19 cellular contexts compared by ENCODE assay signal in the genomic region with DNA sequence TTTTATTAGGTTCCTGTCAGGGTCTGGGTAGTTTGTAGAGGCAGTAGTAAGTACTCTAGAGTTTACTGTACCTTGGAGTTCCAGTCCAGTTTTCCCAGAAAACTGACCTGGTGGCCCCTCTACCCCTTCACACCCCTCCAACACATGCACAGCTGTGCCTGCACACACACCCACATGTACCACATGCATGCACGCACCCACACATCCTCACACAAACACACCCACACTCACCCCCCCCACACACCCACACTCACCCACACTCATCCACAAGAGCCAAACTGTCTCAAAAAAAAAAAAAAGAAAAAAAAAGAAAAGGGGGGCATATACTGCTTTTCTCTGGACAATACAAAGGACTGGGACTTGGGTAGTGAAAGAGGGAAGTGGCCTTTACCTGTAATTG.
DNase-seq lines count a peak whose midpoint lies in the region; ATAC-seq, FAIRE-seq and TF ChIP-seq lines count a peak whose summit lies in the region.
"Had no signal": no experiment of that assay in that cellular context is flagged by ENCODE, and none has a peak within 500 bp of the region (broad histone marks: within the 10 kb centered on the region; RNA-seq: fewer than 3 reads in every experiment).

No MANE protein-coding gene starts in this region.

- no peak overlapping the region for H2BK15ac ChIP-seq in mesenchymal stem cell (ENCODE audit: low read depth, poor library complexity, severe bottlenecking)

- H3K4ac ChIP-seq in mesenchymal stem cell (ENCODE audit: low read depth in 1 of 2, low read length in 2 of 2): no peak overlapping the region

- H3K36me3 ChIP-seq in SJCRH30 (no peaks in the 10 kb centered on the region), mesenchymal stem cell (ENCODE audit: control insufficient read depth in 1 of 2, insufficient read depth in 2 of 2, low read depth in 1 of 2, low read length in 2 of 2) (no peaks in the 10 kb centered on the region), upper lobe of right lung (no peaks in the 10 kb centered on the region), aorta (ENCODE audit: control insufficient read depth in 1 of 2, insufficient read depth in 2 of 2, low read length in 1 of 2) (no peaks in the 10 kb centered on the region)
- H3K36me3 ChIP-seq: HAP-1, MG63 had no signal

- no peak overlapping the region for H2BK5ac ChIP-seq in mesenchymal stem cell (ENCODE audit: low read depth, low read length, poor library complexity, severe bottlenecking)

- peaks cover 9% of the 10 kb centered on the region for H3K27me3 Mint-ChIP-seq in activated CD8-positive, alpha-beta T cell treated with anti-CD3 and anti-CD28 coated beads for 36 hours

- CTCF ChIA-PET in activated CD8-positive, alpha-beta T cell treated with anti-CD3 and anti-CD28 coated beads for 36 hours (lab: Charles Lee): no interaction called here

- peaks cover 4% of the 10 kb centered on the region for H3K4me1 Mint-ChIP-seq in activated CD8-positive, alpha-beta T cell treated with anti-CD3 and anti-CD28 coated beads for 36 hours (ENCODE audit: low read depth)

- peaks cover 31% of the 10 kb centered on the region for H3K4me1 ChIP-seq in SJCRH30
- peaks cover 9% of the 10 kb centered on the region for H3K4me1 ChIP-seq in mesenchymal stem cell (ENCODE audit: control insufficient read depth, insufficient read depth, low read depth, low read length)
- no peaks in the 10 kb centered on the region for H3K4me1 ChIP-seq in upper lobe of right lung
- H3K4me1 ChIP-seq in aorta (ENCODE audit: control insufficient read depth in 1 of 2, insufficient read depth in 2 of 2, low read length in 2 of 2): no peaks in the 10 kb centered on the region
- H3K4me1 ChIP-seq: HAP-1 had no signal

- POLR2A ChIA-PET in activated CD8-positive, alpha-beta T cell treated with anti-CD3 and anti-CD28 coated beads for 36 hours (lab: Charles Lee): no interaction called here

- H2BK12ac ChIP-seq in mesenchymal stem cell (ENCODE audit: low read length in 2 of 2): no peak overlapping the region

- no peak for TF ChIP-seq POLR2A in GM12891 (IDR thresholded peaks at IDR 0.05; ENCODE audit: low read depth, low read length)

- WGBS in mesenchymal stem cell: no CpG with 5 or more reads among the region's 1 CpG
- 91 to 96% methylated on average over 1 of the region's 1 CpG for WGBS in aorta, 2 donors

- H2AFZ ChIP-seq in mesenchymal stem cell (ENCODE audit: low read depth, low read length): no peak overlapping the region

- intact Hi-C loops in upper lobe of right lung (cut with DNase I) (no loop called here), aorta (cut with DNase I) (no loop called here)
- intact Hi-C loops in activated CD8-positive, alpha-beta T cell treated with anti-CD3 and anti-CD28 coated beads for 36 hours (cut with micrococcal nuclease): no loop called here

- no peak overlapping the region for H2AK5ac ChIP-seq in mesenchymal stem cell (ENCODE audit: low read length, severe bottlenecking)

- no peak overlapping the region for H3K4me3 ChIP-seq in SJCRH30
- H3K4me3 ChIP-seq in mesenchymal stem cell (ENCODE audit: insufficient read depth in 1 of 2, low read depth in 1 of 2, low read length in 2 of 2): no peak overlapping the region
- H3K4me3 ChIP-seq in upper lobe of right lung: no peak overlapping the region
- no peak overlapping the region for H3K4me3 ChIP-seq in aorta (ENCODE audit: low read length in 2 of 2)
- H3K4me3 ChIP-seq: HAP-1, MG63 had no signal

- no peaks in the 10 kb centered on the region for H3K36me3 Mint-ChIP-seq in activated CD8-positive, alpha-beta T cell treated with anti-CD3 and anti-CD28 coated beads for 36 hours (ENCODE audit: low read depth)

- FAIRE-seq in GM12891 (lab: Jason Lieb, UNC): no peak
- FAIRE-seq: GM18507 had no signal

- H3K27me3 ChIP-seq in SJCRH30 (no peaks in the 10 kb centered on the region), mesenchymal stem cell (ENCODE audit: control insufficient read depth in 1 of 2, insufficient read depth in 1 of 2, low read length in 2 of 2) (no peaks in the 10 kb centered on the region), upper lobe of right lung (no peaks in the 10 kb centered on the region), aorta (ENCODE audit: control insufficient read depth in 1 of 2, insufficient read depth in 2 of 2, low read length in 1 of 2) (no peaks in the 10 kb centered on the region)
- H3K27me3 ChIP-seq: MG63 had no signal

- no peak for TF ChIP-seq CTCF in upper lobe of right lung (IDR thresholded peaks at IDR 0.05)
- no peak for TF ChIP-seq CTCF in activated CD8-positive, alpha-beta T cell treated with anti-CD3 and anti-CD28 coated beads for 36 hours (IDR thresholded peaks at IDR 0.05)

- no peak overlapping the region for H3K9ac ChIP-seq in mesenchymal stem cell (ENCODE audit: low read length)

- DNase-seq in GM12891 (ENCODE audit: insufficient read length, low spot score) (no peak), SJCRH30 (no peak), mesenchymal stem cell (no peak), upper lobe of right lung (no peak), aorta (no peak), NCI-H526 (lab: John Stamatoyannopoulos, UW) (no peak)
- DNase-seq in activated CD8-positive, alpha-beta T cell treated with anti-CD3 and anti-CD28 coated beads for 36 hours: no peak
- DNase-seq: Calu3, DND-41, GOT3, NCI-H2029 treated with DMSO at 0.1 percent for 48 hours, NCI-H446 treated with DMSO at 0.1 percent for 48 hours, NCI-H526 treated with DMSO at 0.1 percent for 48 hours, SHP77 had no signal

- ATAC-seq in upper lobe of right lung (peak; percentile 31), aorta (ENCODE audit: low FRiP score) (no peak)
- ATAC-seq in activated CD8-positive, alpha-beta T cell treated with anti-CD3 and anti-CD28 coated beads for 36 hours: no peak

- H4K8ac ChIP-seq in mesenchymal stem cell (ENCODE audit: low read length): peak overlapping the region; percentile 22

- no peak overlapping the region for H3K27ac Mint-ChIP-seq in activated CD8-positive, alpha-beta T cell treated with anti-CD3 and anti-CD28 coated beads for 36 hours
- H3K27ac Mint-ChIP-seq: B cell had no signal

- no peak overlapping the region for H2BK120ac ChIP-seq in mesenchymal stem cell (ENCODE audit: low read depth, low read length)

- no peaks in the 10 kb centered on the region for H3K9me3 Mint-ChIP-seq in activated CD8-positive, alpha-beta T cell treated with anti-CD3 and anti-CD28 coated beads for 36 hours

- 0 out of 2 replicates have a peak, but pooled peaks cover 3% of the 10 kb centered on the region for H3K9me3 ChIP-seq in SJCRH30 (replicated peaks)
- H3K9me3 ChIP-seq in mesenchymal stem cell (ENCODE audit: control insufficient read depth, low read length): no peaks in the 10 kb centered on the region
- H3K9me3 ChIP-seq in upper lobe of right lung: no peaks in the 10 kb centered on the region
- no peaks in the 10 kb centered on the region for H3K9me3 ChIP-seq in aorta (ENCODE audit: control insufficient read depth, low read length)
- H3K9me3 ChIP-seq: HAP-1, MG63 had no signal

- H3K4me3 Mint-ChIP-seq in activated CD8-positive, alpha-beta T cell treated with anti-CD3 and anti-CD28 coated beads for 36 hours: no peak overlapping the region

- no peak overlapping the region for H3K23ac ChIP-seq in mesenchymal stem cell (ENCODE audit: low read length in 2 of 2)

- H3K18ac ChIP-seq in mesenchymal stem cell (ENCODE audit: low read depth in 1 of 2, low read length in 2 of 2): no peak overlapping the region

- peak overlapping the region; percentile 56 for H3K27ac ChIP-seq in SJCRH30
- no peak overlapping the region for H3K27ac ChIP-seq in mesenchymal stem cell (ENCODE audit: low read length, poor library complexity, severe bottlenecking)
- no peak overlapping the region for H3K27ac ChIP-seq in upper lobe of right lung
- H3K27ac ChIP-seq in aorta (ENCODE audit: low read depth in 1 of 2, low read length in 2 of 2): no peak overlapping the region
- H3K27ac ChIP-seq: RWPE1 had no signal

- no peak overlapping the region for H4K91ac ChIP-seq in mesenchymal stem cell (ENCODE audit: low read length)

- no peaks in the 10 kb centered on the region for H3K79me1 ChIP-seq in mesenchymal stem cell (replicated peaks; ENCODE audit: low read length, poor library complexity, severe bottlenecking)

- H3K4me2 ChIP-seq in mesenchymal stem cell (ENCODE audit: low read length, poor library complexity, severe bottlenecking): no peak overlapping the region

- peak overlapping the region in 1 of 2 experiments; percentile 49 for H3K14ac ChIP-seq in mesenchymal stem cell (ENCODE audit: low read length in 2 of 2)

TF ChIP-seq in GM12891, 5 proteins besides CTCF, POLR2A, EP300 and RAD21:
- peak; percentile 17; the same call in 1 of the 2 replicates for TF ChIP-seq SPI1 (IDR thresholded peaks at IDR 0.05; ENCODE audit: low read depth, low read length)
- no peak for TF ChIP-seq TAF1 (IDR thresholded peaks at IDR 0.05; ENCODE audit: low read depth, low read length)
